1 cellular context compared by ENCODE assay signal in genomic region chr14:64947710-64948611, GRCh38.
TF ChIP-seq lines count a peak whose summit lies in the region.

No MANE protein-coding gene starts in this region.

TF ChIP-seq in HepG2, 621 proteins besides CTCF, POLR2A, EP300 and RAD21 (continued from another document and continues in another):
- TF ChIP-seq THAP9 (CRISPR knock-in tag; IDR thresholded peaks at IDR 0.05; ENCODE audit: borderline replicate concordance) (no peak), GATAD2A (CRISPR knock-in tag; IDR thresholded peaks at IDR 0.05) (peak; percentile 68), ZNF761 (CRISPR knock-in tag; conservative IDR thresholded peaks at IDR 0.05) (0 out of 2 replicates have a peak, but pooled peaks have one; percentile 16), CHD4 (IDR thresholded peaks at IDR 0.05; ENCODE audit: borderline replicate concordance, low read length) (no peak), NFIC (IDR thresholded peaks at IDR 0.05; ENCODE audit: low read length) (no peak), ISL2 (CRISPR knock-in tag; IDR thresholded peaks at IDR 0.05) (no peak), ZXDC (CRISPR knock-in tag; IDR thresholded peaks at IDR 0.05) (no peak), CHD2 (IDR thresholded peaks at IDR 0.05; ENCODE audit: low read depth, low read length) (no peak), ZKSCAN5 (CRISPR knock-in tag; IDR thresholded peaks at IDR 0.05) (0 out of 2 replicates have a peak, but pooled peaks have one; percentile 52), CEBPZ (IDR thresholded peaks at IDR 0.05; ENCODE audit: low read length) (no peak), YY1 (IDR thresholded peaks at IDR 0.05; ENCODE audit: insufficient read depth, insufficient replicate concordance, low read depth, low read length) (no peak), ZNF331 (CRISPR knock-in tag; IDR thresholded peaks at IDR 0.05) (peak; percentile 63; the same call in 1 of the 2 replicates), NCOA2 (CRISPR knock-in tag; IDR thresholded peaks at IDR 0.05) (peak; percentile 66), ZSCAN20 (CRISPR knock-in tag; IDR thresholded peaks at IDR 0.05; ENCODE audit: borderline replicate concordance) (no peak), ZBTB38 (CRISPR knock-in tag; IDR thresholded peaks at IDR 0.05) (no peak; the same call in 1 of the 2 replicates), DRAP1 (CRISPR knock-in tag; IDR thresholded peaks at IDR 0.05) (peak; percentile 65; the same call in 1 of the 2 replicates), ZNF770 (CRISPR knock-in tag; IDR thresholded peaks at IDR 0.05) (no peak), CSRNP1 (CRISPR knock-in tag; IDR thresholded peaks at IDR 0.05) (no peak), HNRNPLL (IDR thresholded peaks at IDR 0.05; ENCODE audit: low read depth, low read length, poor library complexity, severe bottlenecking) (peak; percentile 7), ZNF513 (CRISPR knock-in tag; conservative IDR thresholded peaks at IDR 0.05) (no peak), ETS1 (CRISPR knock-in tag; IDR thresholded peaks at IDR 0.05) (no peak), PRMT3 (CRISPR knock-in tag; IDR thresholded peaks at IDR 0.05; ENCODE audit: borderline replicate concordance, low read depth) (no peak), ZC3H4 (CRISPR knock-in tag; IDR thresholded peaks at IDR 0.05; ENCODE audit: borderline replicate concordance) (no peak), PTBP1 (IDR thresholded peaks at IDR 0.05; ENCODE audit: low read depth, low read length, poor library complexity, severe bottlenecking) (no peak), THAP7 (CRISPR knock-in tag; IDR thresholded peaks at IDR 0.05) (0 out of 2 replicates have a peak, but pooled peaks have one; percentile 20), SALL2 (CRISPR knock-in tag; IDR thresholded peaks at IDR 0.05) (no peak; the same call in 1 of the 2 replicates), ESRRA (CRISPR knock-in tag; IDR thresholded peaks at IDR 0.05; ENCODE audit: low read depth) (no peak; the same call in 1 of the 2 replicates), DDIT3 (CRISPR knock-in tag; IDR thresholded peaks at IDR 0.05) (no peak), TFE3 (CRISPR knock-in tag; IDR thresholded peaks at IDR 0.05) (0 out of 2 replicates have a peak, but pooled peaks have one; percentile 21), TIGD3 (CRISPR knock-in tag; IDR thresholded peaks at IDR 0.05; ENCODE audit: borderline replicate concordance) (no peak), ARID2 (CRISPR knock-in tag; IDR thresholded peaks at IDR 0.05; ENCODE audit: borderline replicate concordance) (no peak), SOX13 (IDR thresholded peaks at IDR 0.05) (no peak), SOX13 (CRISPR knock-in tag; conservative IDR thresholded peaks at IDR 0.05 in 1 of 2, IDR thresholded peaks at IDR 0.05 in 1 of 2) (peak in 1 of 2 experiments; percentile 43; a peak in 1 of 4 replicates), HNRNPUL1 (IDR thresholded peaks at IDR 0.05; ENCODE audit: low read depth, low read length) (no peak), POLR2G (IDR thresholded peaks at IDR 0.05; ENCODE audit: low read depth, low read length) (peak; percentile 76)
